ENCODE assay signal across 18 cellular contexts in the genomic region with DNA sequence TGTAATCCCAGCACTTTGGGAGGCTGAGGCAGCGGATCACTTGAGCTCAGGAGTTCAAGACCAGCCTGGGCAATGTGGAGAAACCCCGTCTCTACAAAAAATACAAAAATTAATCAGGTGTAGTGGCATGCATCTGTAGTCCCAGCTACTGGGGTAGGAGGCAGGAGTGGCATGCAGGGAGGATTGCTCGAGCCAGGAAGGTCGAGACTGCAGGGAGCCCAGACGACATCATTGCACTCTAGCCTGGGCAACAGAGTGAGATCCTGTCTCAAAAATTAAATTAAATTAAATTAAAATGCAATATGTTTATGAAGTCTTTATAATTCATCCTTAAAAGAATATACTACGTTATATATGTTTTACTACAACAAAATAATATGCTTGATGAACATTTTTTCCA.
"Had no signal": no experiment of that assay in that cellular context is flagged by ENCODE, and none has a peak within 500 bp of the region (broad histone marks: within the 10 kb centered on the region; RNA-seq: fewer than 3 reads in every experiment).

No MANE protein-coding gene starts in this region.

- H3K27ac ChIP-seq: thoracic aorta had no signal

- H3K4me3 Mint-ChIP-seq: activated B cell treated with CpG ODN at 0.5 μM for 24 hours; activated CD8-positive, alpha-beta T cell treated with anti-CD3 and anti-CD28 coated beads, Interleukin-2, amount 10 ng/mL, durations not matched to agents 7 days and 5 days; neural crest cell; stimulated activated naive CD8-positive, alpha-beta T cell treated with anti-CD3 and anti-CD28 coated beads, Interleukin-15, amount 100 ng/mL, for 72 hours had no signal

- DNase-seq: activated B cell treated with CpG ODN at 0.5 μM for 24 hours; activated CD4-positive, alpha-beta T cell treated with anti-CD3 and anti-CD28 coated beads for 48 hours; activated CD8-positive, alpha-beta memory T cell treated with anti-CD3 and anti-CD28 coated beads, Interleukin-2, amount 50 U/mL, for 4 hours; activated CD8-positive, alpha-beta T cell treated with anti-CD3 and anti-CD28 coated beads, Interleukin-2, amount 10 ng/mL, durations not matched to agents 7 days and 5 days; activated gamma-delta T cell; activated T-cell treated with anti-CD3 and anti-CD28 coated beads, Interleukin-2, amount 50 U/mL, for 48 hours; kidney; left ventricle myocardium inferior; pancreas; stimulated activated naive CD8-positive, alpha-beta T cell treated with anti-CD3 and anti-CD28 coated beads, Interleukin-15, amount 100 ng/mL, for 72 hours; SW 1271 had no signal

- FAIRE-seq: kidney, pancreas, TTC549, urothelium cell line had no signal

- H3K36me3 ChIP-seq: breast epithelium, left ventricle myocardium inferior, pancreas, thoracic aorta had no signal

- H3K4me3 ChIP-seq: breast epithelium, left ventricle myocardium inferior, pancreas, thoracic aorta had no signal

- H3K4me1 ChIP-seq: breast epithelium had no signal

- H3K4me1 Mint-ChIP-seq: activated B cell treated with CpG ODN at 0.5 μM for 24 hours had no signal

- H3K9me3 ChIP-seq: breast epithelium, left ventricle myocardium inferior, pancreas, thoracic aorta had no signal

- ATAC-seq: activated CD8-positive, alpha-beta T cell treated with anti-CD3 and anti-CD28 coated beads, Interleukin-2, amount 10 ng/mL, durations not matched to agents 7 days and 5 days; esophagus mucosa had no signal

- H3K9me3 Mint-ChIP-seq: activated naive CD4-positive, alpha-beta T cell treated with anti-CD3 and anti-CD28 coated beads, Interleukin-2, amount 50 U/mL, for 72 hours; neural crest cell; stimulated activated naive CD8-positive, alpha-beta T cell treated with anti-CD3 and anti-CD28 coated beads, Interleukin-15, amount 100 ng/mL, for 72 hours had no signal

- H3K27ac Mint-ChIP-seq: activated B cell treated with CpG ODN at 0.5 μM for 24 hours; activated CD8-positive, alpha-beta T cell treated with anti-CD3 and anti-CD28 coated beads, Interleukin-2, amount 10 ng/mL, durations not matched to agents 7 days and 5 days; activated naive CD4-positive, alpha-beta T cell treated with anti-CD3 and anti-CD28 coated beads, Interleukin-2, amount 50 U/mL, for 72 hours; stimulated activated naive CD8-positive, alpha-beta T cell treated with anti-CD3 and anti-CD28 coated beads, Interleukin-15, amount 100 ng/mL, for 72 hours had no signal

- H3K36me3 Mint-ChIP-seq: activated naive CD4-positive, alpha-beta T cell treated with anti-CD3 and anti-CD28 coated beads, Interleukin-2, amount 50 U/mL, for 72 hours had no signal

- H3K27me3 ChIP-seq: breast epithelium, pancreas had no signal
